1 cellular context compared by ENCODE assay signal in genomic region chr16:81006472-81007311, GRCh38.
TF ChIP-seq lines count a peak whose summit lies in the region.

A gene with protein sequence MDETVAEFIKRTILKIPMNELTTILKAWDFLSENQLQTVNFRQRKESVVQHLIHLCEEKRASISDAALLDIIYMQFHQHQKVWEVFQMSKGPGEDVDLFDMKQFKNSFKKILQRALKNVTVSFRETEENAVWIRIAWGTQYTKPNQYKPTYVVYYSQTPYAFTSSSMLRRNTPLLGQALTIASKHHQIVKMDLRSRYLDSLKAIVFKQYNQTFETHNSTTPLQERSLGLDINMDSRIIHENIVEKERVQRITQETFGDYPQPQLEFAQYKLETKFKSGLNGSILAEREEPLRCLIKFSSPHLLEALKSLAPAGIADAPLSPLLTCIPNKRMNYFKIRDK (plus strand): TSS chr16:81007214. CDS start chr16:81011940, 4,726 bp downstream.
TSS of gene CMC2 (minus strand) at chr16:81006885. CDS start at chr16:80997394, 9,491 bp downstream.

TF ChIP-seq in WTC11, 78 proteins besides CTCF, POLR2A, EP300 and RAD21 (continued from another document):
- TF ChIP-seq ATF6 (CRISPR knock-in tag; IDR thresholded peaks at IDR 0.05) (no peak), USF1 (CRISPR knock-in tag; IDR thresholded peaks at IDR 0.05) (no peak), CREB1 (CRISPR knock-in tag; IDR thresholded peaks at IDR 0.05) (no peak), ERG (CRISPR knock-in tag; IDR thresholded peaks at IDR 0.05) (no peak), GTF2I (CRISPR knock-in tag; conservative IDR thresholded peaks at IDR 0.05) (no peak), ZNF317 (CRISPR knock-in tag; IDR thresholded peaks at IDR 0.05; ENCODE audit: borderline replicate concordance, low read depth) (no peak), NFE2L1 (CRISPR knock-in tag; IDR thresholded peaks at IDR 0.05) (peak; percentile 61; the same call in 1 of the 2 replicates), MYBL2 (CRISPR knock-in tag; IDR thresholded peaks at IDR 0.05) (peak; percentile 77), ZBTB43 (CRISPR knock-in tag; IDR thresholded peaks at IDR 0.05) (no peak), TCF7 (CRISPR knock-in tag; IDR thresholded peaks at IDR 0.05; ENCODE audit: low read depth) (no peak), USF2 (CRISPR knock-in tag; IDR thresholded peaks at IDR 0.05) (no peak), ZNF671 (CRISPR knock-in tag; IDR thresholded peaks at IDR 0.05) (no peak), SP1 (CRISPR knock-in tag; conservative IDR thresholded peaks at IDR 0.05) (peak; percentile 72; the same call in 1 of the 2 replicates), PRRX2 (CRISPR knock-in tag; IDR thresholded peaks at IDR 0.05) (no peak), JUN (CRISPR knock-in tag; IDR thresholded peaks at IDR 0.05) (no peak), ZMAT4 (CRISPR knock-in tag; IDR thresholded peaks at IDR 0.05) (no peak), JAZF1 (CRISPR knock-in tag; IDR thresholded peaks at IDR 0.05) (no peak), RORB (CRISPR knock-in tag; IDR thresholded peaks at IDR 0.05) (no peak), TEAD1 (CRISPR knock-in tag; IDR thresholded peaks at IDR 0.05) (0 out of 2 replicates have a peak, but pooled peaks have one; percentile 31), ETV6 (CRISPR knock-in tag; IDR thresholded peaks at IDR 0.05) (no peak; the same call in 1 of the 2 replicates), NR2C2 (CRISPR knock-in tag; IDR thresholded peaks at IDR 0.05) (no peak), RELA (CRISPR knock-in tag; IDR thresholded peaks at IDR 0.05; ENCODE audit: borderline replicate concordance) (0 out of 2 replicates have a peak, but pooled peaks have one; percentile 32), TEAD4 (CRISPR knock-in tag; IDR thresholded peaks at IDR 0.05) (no peak), ZNF416 (CRISPR knock-in tag; IDR thresholded peaks at IDR 0.05) (no peak), CREM (CRISPR knock-in tag; IDR thresholded peaks at IDR 0.05) (no peak; the same call in 1 of the 2 replicates), PRDM15 (CRISPR knock-in tag; IDR thresholded peaks at IDR 0.05) (peak; percentile 66), NR1H2 (CRISPR knock-in tag; IDR thresholded peaks at IDR 0.05) (no peak)
- TF ChIP-seq, protein P1, sequence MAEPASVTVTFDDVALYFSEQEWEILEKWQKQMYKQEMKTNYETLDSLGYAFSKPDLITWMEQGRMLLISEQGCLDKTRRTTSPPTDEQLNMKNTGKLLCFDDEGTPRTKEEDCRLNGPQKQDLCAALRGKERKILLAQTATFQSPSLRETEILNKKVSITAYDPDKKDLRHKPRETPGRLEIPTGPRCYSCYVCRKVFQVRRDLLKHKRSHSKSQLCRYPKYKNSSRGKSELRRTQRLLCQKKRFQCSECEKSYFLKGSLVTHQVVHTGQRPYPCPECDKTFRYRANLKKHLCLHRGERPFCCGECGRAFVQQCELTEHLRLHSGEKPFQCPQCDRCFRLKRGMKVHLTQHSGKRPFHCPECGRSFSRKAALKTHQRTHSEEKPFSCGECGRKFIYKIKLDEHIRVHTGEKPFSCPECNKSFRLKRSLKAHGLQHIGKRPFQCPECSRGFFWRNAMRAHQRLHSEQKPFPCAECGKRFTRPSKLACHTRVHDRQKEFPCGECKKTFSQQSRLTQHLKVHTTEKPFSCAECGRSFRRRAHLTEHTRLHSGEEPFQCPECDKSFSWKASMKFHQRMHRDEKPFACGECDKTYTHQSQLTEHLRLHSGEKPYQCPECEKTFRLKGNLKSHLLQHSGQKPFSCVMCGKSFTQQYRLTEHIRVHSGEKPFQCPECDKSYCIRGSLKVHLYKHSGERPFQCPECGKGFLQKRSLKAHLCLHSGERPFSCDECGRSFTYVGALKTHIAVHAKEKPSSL (CRISPR knock-in tag; conservative IDR thresholded peaks at IDR 0.05) = no peak
- TF ChIP-seq, protein P2, sequence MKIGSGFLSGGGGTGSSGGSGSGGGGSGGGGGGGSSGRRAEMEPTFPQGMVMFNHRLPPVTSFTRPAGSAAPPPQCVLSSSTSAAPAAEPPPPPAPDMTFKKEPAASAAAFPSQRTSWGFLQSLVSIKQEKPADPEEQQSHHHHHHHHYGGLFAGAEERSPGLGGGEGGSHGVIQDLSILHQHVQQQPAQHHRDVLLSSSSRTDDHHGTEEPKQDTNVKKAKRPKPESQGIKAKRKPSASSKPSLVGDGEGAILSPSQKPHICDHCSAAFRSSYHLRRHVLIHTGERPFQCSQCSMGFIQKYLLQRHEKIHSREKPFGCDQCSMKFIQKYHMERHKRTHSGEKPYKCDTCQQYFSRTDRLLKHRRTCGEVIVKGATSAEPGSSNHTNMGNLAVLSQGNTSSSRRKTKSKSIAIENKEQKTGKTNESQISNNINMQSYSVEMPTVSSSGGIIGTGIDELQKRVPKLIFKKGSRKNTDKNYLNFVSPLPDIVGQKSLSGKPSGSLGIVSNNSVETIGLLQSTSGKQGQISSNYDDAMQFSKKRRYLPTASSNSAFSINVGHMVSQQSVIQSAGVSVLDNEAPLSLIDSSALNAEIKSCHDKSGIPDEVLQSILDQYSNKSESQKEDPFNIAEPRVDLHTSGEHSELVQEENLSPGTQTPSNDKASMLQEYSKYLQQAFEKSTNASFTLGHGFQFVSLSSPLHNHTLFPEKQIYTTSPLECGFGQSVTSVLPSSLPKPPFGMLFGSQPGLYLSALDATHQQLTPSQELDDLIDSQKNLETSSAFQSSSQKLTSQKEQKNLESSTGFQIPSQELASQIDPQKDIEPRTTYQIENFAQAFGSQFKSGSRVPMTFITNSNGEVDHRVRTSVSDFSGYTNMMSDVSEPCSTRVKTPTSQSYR (CRISPR knock-in tag; IDR thresholded peaks at IDR 0.05) = no peak
- TF ChIP-seq, protein P3, sequence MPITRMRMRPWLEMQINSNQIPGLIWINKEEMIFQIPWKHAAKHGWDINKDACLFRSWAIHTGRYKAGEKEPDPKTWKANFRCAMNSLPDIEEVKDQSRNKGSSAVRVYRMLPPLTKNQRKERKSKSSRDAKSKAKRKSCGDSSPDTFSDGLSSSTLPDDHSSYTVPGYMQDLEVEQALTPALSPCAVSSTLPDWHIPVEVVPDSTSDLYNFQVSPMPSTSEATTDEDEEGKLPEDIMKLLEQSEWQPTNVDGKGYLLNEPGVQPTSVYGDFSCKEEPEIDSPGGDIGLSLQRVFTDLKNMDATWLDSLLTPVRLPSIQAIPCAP (CRISPR knock-in tag; IDR thresholded peaks at IDR 0.05) = no peak
- TF ChIP-seq, protein P4, sequence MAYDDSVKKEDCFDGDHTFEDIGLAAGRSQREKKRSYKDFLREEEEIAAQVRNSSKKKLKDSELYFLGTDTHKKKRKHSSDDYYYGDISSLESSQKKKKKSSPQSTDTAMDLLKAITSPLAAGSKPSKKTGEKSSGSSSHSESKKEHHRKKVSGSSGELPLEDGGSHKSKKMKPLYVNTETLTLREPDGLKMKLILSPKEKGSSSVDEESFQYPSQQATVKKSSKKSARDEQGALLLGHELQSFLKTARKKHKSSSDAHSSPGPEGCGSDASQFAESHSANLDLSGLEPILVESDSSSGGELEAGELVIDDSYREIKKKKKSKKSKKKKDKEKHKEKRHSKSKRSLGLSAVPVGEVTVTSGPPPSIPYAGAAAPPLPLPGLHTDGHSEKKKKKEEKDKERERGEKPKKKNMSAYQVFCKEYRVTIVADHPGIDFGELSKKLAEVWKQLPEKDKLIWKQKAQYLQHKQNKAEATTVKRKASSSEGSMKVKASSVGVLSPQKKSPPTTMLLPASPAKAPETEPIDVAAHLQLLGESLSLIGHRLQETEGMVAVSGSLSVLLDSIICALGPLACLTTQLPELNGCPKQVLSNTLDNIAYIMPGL (CRISPR knock-in tag; IDR thresholded peaks at IDR 0.05) = peak; percentile 43
- TF ChIP-seq, protein P5, sequence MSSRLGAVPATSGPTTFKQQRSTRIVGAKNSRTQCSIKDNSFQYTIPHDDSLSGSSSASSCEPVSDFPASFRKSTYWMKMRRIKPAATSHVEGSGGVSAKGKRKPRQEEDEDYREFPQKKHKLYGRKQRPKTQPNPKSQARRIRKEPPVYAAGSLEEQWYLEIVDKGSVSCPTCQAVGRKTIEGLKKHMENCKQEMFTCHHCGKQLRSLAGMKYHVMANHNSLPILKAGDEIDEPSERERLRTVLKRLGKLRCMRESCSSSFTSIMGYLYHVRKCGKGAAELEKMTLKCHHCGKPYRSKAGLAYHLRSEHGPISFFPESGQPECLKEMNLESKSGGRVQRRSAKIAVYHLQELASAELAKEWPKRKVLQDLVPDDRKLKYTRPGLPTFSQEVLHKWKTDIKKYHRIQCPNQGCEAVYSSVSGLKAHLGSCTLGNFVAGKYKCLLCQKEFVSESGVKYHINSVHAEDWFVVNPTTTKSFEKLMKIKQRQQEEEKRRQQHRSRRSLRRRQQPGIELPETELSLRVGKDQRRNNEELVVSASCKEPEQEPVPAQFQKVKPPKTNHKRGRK (CRISPR knock-in tag; IDR thresholded peaks at IDR 0.05; ENCODE audit: borderline replicate concordance) = no peak
